In the genomic region with DNA sequence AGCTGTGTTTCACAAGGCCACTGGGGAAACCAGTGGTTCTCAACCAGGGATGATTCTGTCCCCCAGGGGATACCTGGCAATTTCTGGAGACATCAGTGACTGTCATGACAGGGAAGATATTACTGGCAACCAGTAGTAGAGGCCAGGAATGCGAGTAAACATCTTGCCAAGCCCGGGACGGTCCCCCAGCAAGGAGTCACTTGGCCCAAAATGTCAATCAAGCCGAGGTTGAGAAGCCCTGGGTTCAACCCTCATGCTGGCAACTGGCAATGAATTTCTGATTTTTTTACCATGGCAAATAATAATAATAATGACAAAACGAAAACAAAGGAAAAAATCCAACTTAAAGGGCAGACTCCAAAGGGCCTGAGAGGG, we compare ENCODE assay signal across 13 cellular contexts.
DNase-seq lines count a peak whose midpoint lies in the region; ATAC-seq lines count a peak whose summit lies in the region.
"Had no signal": no experiment of that assay in that cellular context is flagged by ENCODE, and none has a peak within 500 bp of the region (broad histone marks: within the 10 kb centered on the region; RNA-seq: fewer than 3 reads in every experiment).

No MANE protein-coding gene starts in this region.

- no peak overlapping the region for H3K4me3 Mint-ChIP-seq in stimulated activated naive B cell treated with anti-CD40 and anti-IgM and Interleukin-4, amounts not matched to agents 10 μg/mL and 1 μg/mL and 100 μg/mL, for 72 hours
- H3K4me3 Mint-ChIP-seq: CD8-positive, alpha-beta memory T cell; HFFc6 had no signal

- H3K9ac ChIP-seq in BLaER1 (no peak overlapping the region), neuronal stem cell (ENCODE audit: low read depth, low read length, poor library complexity) (no peak overlapping the region)
- peak overlapping the region in 9 of 11 experiments; percentile 16 to 54 (median 39); a peak in 11 of 22 replicates for H3K9ac ChIP-seq in BLaER1 treated with 17β-estradiol and CSF1 and Interleukin-3, amounts not matched to agents 10 nM and 100 nM

- H3K36me3 ChIP-seq in BLaER1 (peaks cover 87% of the 10 kb centered on the region), neuronal stem cell (replicated peaks in 1 of 2; ENCODE audit: control insufficient read depth in 2 of 2, insufficient read depth in 2 of 2, low read length in 2 of 2) (peaks cover 48 to 96% of the 10 kb centered on the region in 2 donors)
- H3K36me3 ChIP-seq in BLaER1 treated with 17β-estradiol and CSF1 and Interleukin-3, amounts not matched to agents 10 nM and 100 nM: peaks cover 64 to 92% (median 77%) of the 10 kb centered on the region in 11 experiments

- no peak overlapping the region for H3K4me3 ChIP-seq in BLaER1
- no peak overlapping the region for H3K4me3 ChIP-seq in BLaER1 treated with 17β-estradiol and CSF1 and Interleukin-3, amounts not matched to agents 10 nM and 100 nM
- H3K4me3 ChIP-seq in neuronal stem cell (ENCODE audit: low read length in 2 of 2): no peak overlapping the region
- H3K4me3 ChIP-seq: A549 had no signal

- H3K79me1 ChIP-seq in neuronal stem cell (ENCODE audit: low read depth, low read length): no peaks in the 10 kb centered on the region

- H2AFZ ChIP-seq in neuronal stem cell (ENCODE audit: low read length): no peak overlapping the region

- DNase-seq in neuronal stem cell (ENCODE audit: low spot score) (no peak), NCI-H345 (lab: John Stamatoyannopoulos, UW) (no peak)
- no peak for DNase-seq in stimulated activated naive B cell treated with anti-CD40 and anti-IgM and Interleukin-4, amounts not matched to agents 10 μg/mL and 1 μg/mL and 100 μg/mL, for 72 hours
- no peak for DNase-seq in activated CD4-positive, alpha-beta T cell treated with anti-CD3 and anti-CD28 coated beads, Interleukin-2, amount 50 U/mL, for 4 hours
- DNase-seq: BE2C; CD8-positive, alpha-beta memory T cell; DMS53; HCEC 1CT; HFFc6 had no signal

- H3K23ac ChIP-seq in neuronal stem cell (ENCODE audit: low read depth, low read length, poor library complexity): no peak overlapping the region

- peak in 1 of 2 donors; percentile 37 for ATAC-seq in stimulated activated naive B cell treated with anti-CD40 and anti-IgM and Interleukin-4, amounts not matched to agents 10 μg/mL and 1 μg/mL and 100 μg/mL, for 72 hours (replicated peaks)
- ATAC-seq: A549 had no signal

- H3K4me2 ChIP-seq in BLaER1: peak overlapping the region; percentile 86
- peak overlapping the region in 8 of 11 experiments; percentile 79 to 98 (median 83); a peak in 13 of 22 replicates for H3K4me2 ChIP-seq in BLaER1 treated with 17β-estradiol and CSF1 and Interleukin-3, amounts not matched to agents 10 nM and 100 nM
- no peak overlapping the region for H3K4me2 ChIP-seq in neuronal stem cell (ENCODE audit: insufficient read depth, low read length, poor library complexity, severe bottlenecking)
- H3K4me2 ChIP-seq: A549 had no signal

- H3K9me3 Mint-ChIP-seq in stimulated activated naive B cell treated with anti-CD40 and anti-IgM and Interleukin-4, amounts not matched to agents 10 μg/mL and 1 μg/mL and 100 μg/mL, for 72 hours: no peaks in the 10 kb centered on the region
- H3K9me3 Mint-ChIP-seq: CD8-positive, alpha-beta memory T cell; HFFc6 had no signal

- H3K4me1 ChIP-seq in BLaER1: peaks cover 60% of the 10 kb centered on the region
- H3K4me1 ChIP-seq in BLaER1 treated with 17β-estradiol and CSF1 and Interleukin-3, amounts not matched to agents 10 nM and 100 nM: peaks cover 45 to 78% (median 66%) of the 10 kb centered on the region in 10 experiments
- H3K4me1 ChIP-seq in neuronal stem cell (ENCODE audit: control insufficient read depth in 2 of 2, insufficient read depth in 1 of 2, low read depth in 1 of 2, low read length in 2 of 2): no peaks in the 10 kb centered on the region
- H3K4me1 ChIP-seq: A549, BE2C had no signal

- peaks cover 48 to 50% of the 10 kb centered on the region in 2 donors for H3K4me1 Mint-ChIP-seq in stimulated activated naive B cell treated with anti-CD40 and anti-IgM and Interleukin-4, amounts not matched to agents 10 μg/mL and 1 μg/mL and 100 μg/mL, for 72 hours

- H3K4ac ChIP-seq in neuronal stem cell (ENCODE audit: low read length): no peak overlapping the region

- no peak overlapping the region for H2BK12ac ChIP-seq in neuronal stem cell (ENCODE audit: low read length)

- no peak overlapping the region for H4K8ac ChIP-seq in neuronal stem cell (ENCODE audit: low read depth, low read length)

- H3K27me3 Mint-ChIP-seq in stimulated activated naive B cell treated with anti-CD40 and anti-IgM and Interleukin-4, amounts not matched to agents 10 μg/mL and 1 μg/mL and 100 μg/mL, for 72 hours: no peaks in the 10 kb centered on the region
- H3K27me3 Mint-ChIP-seq: CD8-positive, alpha-beta memory T cell had no signal

- peak overlapping the region; percentile 69 for H3K27ac Mint-ChIP-seq in stimulated activated naive B cell treated with anti-CD40 and anti-IgM and Interleukin-4, amounts not matched to agents 10 μg/mL and 1 μg/mL and 100 μg/mL, for 72 hours
- H3K27ac Mint-ChIP-seq: HFFc6 had no signal

- H3K18ac ChIP-seq in neuronal stem cell (ENCODE audit: low read length): peak overlapping the region; percentile 35

- H3K27ac ChIP-seq in BLaER1 (peak overlapping the region; percentile 8; the same call in 1 of the 2 replicates), neuronal stem cell (replicated peaks; ENCODE audit: low read length) (no peak overlapping the region)
- peak overlapping the region in 4 of 11 experiments; percentile 16 to 62 (median 43); a peak in 4 of 22 replicates for H3K27ac ChIP-seq in BLaER1 treated with 17β-estradiol and CSF1 and Interleukin-3, amounts not matched to agents 10 nM and 100 nM
- H3K27ac ChIP-seq: A549, HL-60 had no signal

- H3K9me3 ChIP-seq in BLaER1 (no peaks in the 10 kb centered on the region), neuronal stem cell (replicated peaks in 1 of 2; ENCODE audit: control insufficient read depth in 2 of 2, insufficient read depth in 1 of 2, low read depth in 1 of 2, low read length in 2 of 2) (no peaks in the 10 kb centered on the region)
- no peaks in the 10 kb centered on the region for H3K9me3 ChIP-seq in BLaER1 treated with 17β-estradiol and CSF1 and Interleukin-3, amounts not matched to agents 10 nM and 100 nM (replicated peaks in 1 of 11)
- H3K9me3 ChIP-seq: A549, BE2C had no signal

- WGBS in neuronal stem cell (ENCODE audit: extremely low coverage in 2 of 2, insufficient read length in 2 of 2, insufficient replicate concordance in 1 of 2), 2 donors: no CpG with 5 or more reads among the region's 5 CpGs

- no peaks in the 10 kb centered on the region for H3K27me3 ChIP-seq in BLaER1
- H3K27me3 ChIP-seq in BLaER1 treated with 17β-estradiol and CSF1 and Interleukin-3, amounts not matched to agents 10 nM and 100 nM: no peaks in the 10 kb centered on the region
- H3K27me3 ChIP-seq in neuronal stem cell (ENCODE audit: control insufficient read depth in 3 of 3, insufficient read depth in 3 of 3, low read depth in 1 of 3, low read length in 3 of 3): no peaks in the 10 kb centered on the region
- H3K27me3 ChIP-seq: BE2C had no signal

- H3K14ac ChIP-seq in neuronal stem cell (ENCODE audit: low read length): no peak overlapping the region

- H4K91ac ChIP-seq in neuronal stem cell (ENCODE audit: low read depth, low read length, poor library complexity): no peak overlapping the region

- peaks cover 34 to 55% of the 10 kb centered on the region in 2 donors for H3K36me3 Mint-ChIP-seq in stimulated activated naive B cell treated with anti-CD40 and anti-IgM and Interleukin-4, amounts not matched to agents 10 μg/mL and 1 μg/mL and 100 μg/mL, for 72 hours

- H2BK5ac ChIP-seq in neuronal stem cell (ENCODE audit: low read length): no peak overlapping the region

- H2BK120ac ChIP-seq in neuronal stem cell (ENCODE audit: low read depth, low read length): no peak overlapping the region

- no peak overlapping the region for H2AK5ac ChIP-seq in neuronal stem cell (ENCODE audit: low read depth, low read length)

- peaks cover 100% of the 10 kb centered on the region for H4K20me1 ChIP-seq in BLaER1
- peaks cover 34 to 100% (median 75%) of the 10 kb centered on the region in 11 experiments; a peak in 21 of 22 replicates for H4K20me1 ChIP-seq in BLaER1 treated with 17β-estradiol and CSF1 and Interleukin-3, amounts not matched to agents 10 nM and 100 nM

- H2BK15ac ChIP-seq in neuronal stem cell (ENCODE audit: low read length): no peak overlapping the region

Comparison
In these comparisons a context has a peak if more than half of its experiments do, and no peak if none do; other contexts are left out.
1. H3K9ac ChIP-seq: peak in BLaER1 treated with 17β-estradiol and CSF1 and Interleukin-3, amounts not matched to agents 10 nM and 100 nM (9 of 11); none in BLaER1 (single experiment) and neuronal stem cell (single experiment).